In genomic region chr11:14577835-14578529, GRCh38 we compare ENCODE assay signal across 10 cellular contexts. TPM values are rescaled to one million over a fixed set of nuclear protein-coding genes. Genes with fewer than 3 reads are reported as not detected.
DNase-seq lines count a peak whose midpoint lies in the region; ATAC-seq, FAIRE-seq and TF ChIP-seq lines count a peak whose summit lies in the region.
"Had no signal": no experiment of that assay in that cellular context is flagged by ENCODE, and none has a peak within 500 bp of the region (broad histone marks: within the 10 kb centered on the region; RNA-seq: fewer than 3 reads in every experiment).

No MANE protein-coding gene starts in this region.

- H3K4me2 ChIP-seq in Loucy (ENCODE audit: low read depth, low read length, poor library complexity, severe bottlenecking) (peak overlapping the region; percentile 63), endothelial cell of umbilical vein (ENCODE audit: insufficient read depth, low read length) (peak overlapping the region; percentile 68), GM23248 (ENCODE audit: unreplicated experiment) (no peak overlapping the region)

- no peaks in the 10 kb centered on the region for H3K9me2 ChIP-seq in Loucy (replicated peaks; ENCODE audit: low read depth, low read length)
- H3K9me2 ChIP-seq in GM23248 (ENCODE audit: insufficient read depth) = no peaks in the 10 kb centered on the region

- H3F3A ChIP-seq in Loucy (ENCODE audit: low read depth) (0 out of 2 replicates have a peak, but pooled peaks cover 6% of the 10 kb centered on the region), GM23248 (ENCODE audit: insufficient read depth) (no peaks in the 10 kb centered on the region)

- peaks cover 55 to 82% (median 62%) of the 10 kb centered on the region in 3 donors for H3K4me1 Mint-ChIP-seq in CD8-positive, alpha-beta memory T cell

- no peaks in the 10 kb centered on the region for H3K27me3 Mint-ChIP-seq in CD8-positive, alpha-beta memory T cell

- dilution Hi-C loops in endothelial cell of umbilical vein (cut with MboI; ENCODE audit: extremely low pct_ligation_motif_present, low sequenced_read_pairs) = no loop called here

- ATAC-seq in GM21447 (IDR thresholded peaks at IDR 0.05; ENCODE audit: unreplicated experiment) = peak; percentile 20

- 11 to 15% methylated on average over 4 of the region's 4 CpGs for WGBS in GM23248 (ENCODE audit: low coverage in 1 of 2, low lambda C conversion rate in 2 of 2, missing lambda C conversion rate in 2 of 2), 2 experiments

- peak overlapping the region; percentile 52 for H3K27ac ChIP-seq in CD8-positive, alpha-beta memory T cell (ENCODE audit: low read depth, low read length)
- H3K27ac ChIP-seq in endothelial cell of umbilical vein (ENCODE audit: insufficient read depth, low read depth, low read length) (peak overlapping the region; percentile 53), GM23248 (no peak overlapping the region)

- no peaks in the 10 kb centered on the region for H3K9me1 ChIP-seq in endothelial cell of umbilical vein (replicated peaks; ENCODE audit: control insufficient read depth, extremely low read depth, insufficient read depth, low read length)

- intact Hi-C loops in endothelial cell of umbilical vein (cut with micrococcal nuclease) = loop anchor here (5.0 kb wide), 1 partner anchor 314 kb away; the partner anchor contains the start of gene CYP2R1

- peak in 2 of 5 donors; percentile 3 to 40 for DNase-seq in CD8-positive, alpha-beta memory T cell
- DNase-seq in endothelial cell of umbilical vein (ENCODE audit: low read depth, low spot score) (no peak), NCI-H1436 treated with DMSO at 0.1 percent for 48 hours (lab: John Stamatoyannopoulos, UW) (no peak), MV-4-11 (lab: John Stamatoyannopoulos, UW) (no peak), H4 (ENCODE audit: low spot score) (no peak), GM23248 (no peak)
- DNase-seq: right cardiac atrium had no signal

- peaks cover 15 to 42% (median 24%) of the 10 kb centered on the region in 3 donors for H3K36me3 Mint-ChIP-seq in CD8-positive, alpha-beta memory T cell

- H3K27ac Mint-ChIP-seq in CD8-positive, alpha-beta memory T cell = peak overlapping the region; percentile 79 to 99 (median 98)

- POLR2A ChIA-PET in CD8-positive, alpha-beta memory T cell (lab: Charles Lee) = interaction anchor here (0.6 to 2.3 kb wide), 8 partner anchors 9 to 187 kb away, joined by 3 to 53 read pairs (median 6); partner anchors contain the start of gene PDE3B
- POLR2A ChIA-PET in endothelial cell of umbilical vein (lab: Charles Lee) = no interaction called here

- H3K9me3 Mint-ChIP-seq in CD8-positive, alpha-beta memory T cell = peaks cover 9 to 30% (median 25%) of the 10 kb centered on the region in 5 donors

- H3K79me2 ChIP-seq in Loucy (ENCODE audit: insufficient read depth, low read length) (no peaks in the 10 kb centered on the region), endothelial cell of umbilical vein (ENCODE audit: control insufficient read depth, insufficient read depth, low read length) (no peaks in the 10 kb centered on the region), GM23248 (ENCODE audit: insufficient read depth) (no peaks in the 10 kb centered on the region)

- H3K9me3 ChIP-seq in CD8-positive, alpha-beta memory T cell (ENCODE audit: low read length) = no peaks in the 10 kb centered on the region
- no peaks in the 10 kb centered on the region; the same call in 1 of the 2 replicates for H3K9me3 ChIP-seq in Loucy (ENCODE audit: insufficient read depth, low read depth, low read length)
- H3K9me3 ChIP-seq in endothelial cell of umbilical vein (replicated peaks; ENCODE audit: control insufficient read depth, insufficient read depth, low read length) = no peaks in the 10 kb centered on the region
- no peaks in the 10 kb centered on the region for H3K9me3 ChIP-seq in GM23248 (ENCODE audit: low read depth)

- no peak overlapping the region for H2AFZ ChIP-seq in Loucy (ENCODE audit: low read length)
- peak overlapping the region; percentile 69 for H2AFZ ChIP-seq in endothelial cell of umbilical vein (ENCODE audit: low read depth, low read length)
- no peak overlapping the region for H2AFZ ChIP-seq in GM23248

- peak overlapping the region; percentile 13 for H3K4me3 ChIP-seq in CD8-positive, alpha-beta memory T cell (ENCODE audit: low read length)
- H3K4me3 ChIP-seq in Loucy (ENCODE audit: low read length, poor library complexity, severe bottlenecking) = peak overlapping the region; percentile 58
- peak overlapping the region in 1 of 3 experiments; percentile 11 for H3K4me3 ChIP-seq in endothelial cell of umbilical vein (replicated peaks in 1 of 3; ENCODE audit: insufficient read depth in 1 of 3, low read depth in 1 of 3, low read length in 3 of 3)
- H3K4me3 ChIP-seq in GM23248 = no peak overlapping the region

- BruUV-seq in endothelial cell of umbilical vein (replicated peaks; lab: Mats Ljungman, UMichigan) = no TSS peak

- CTCF ChIA-PET in CD8-positive, alpha-beta memory T cell (lab: Charles Lee) = interaction anchor here (0.7 to 2.6 kb wide), 18 partner anchors 9 to 428 kb away, joined by 3 to 26 read pairs (median 5); partner anchors contain the start of genes PDE3B and PSMA1
- CTCF ChIA-PET in endothelial cell of umbilical vein (lab: Charles Lee) = interaction anchor here (1.1 to 2.3 kb wide), 3 partner anchors 9 to 66 kb away, joined by 5 to 8 read pairs (median 5); partner anchors contain the start of gene PDE3B

- FAIRE-seq in endothelial cell of umbilical vein (lab: Jason Lieb, UNC) = peak; percentile 18
- FAIRE-seq: H54 had no signal

- TF ChIP-seq POLR2A in endothelial cell of umbilical vein (IDR thresholded peaks at IDR 0.05; ENCODE audit: low read depth, low read length) = no peak

- H3K27me3 ChIP-seq in CD8-positive, alpha-beta memory T cell (ENCODE audit: insufficient read depth, low read length, poor library complexity, severe bottlenecking) = no peaks in the 10 kb centered on the region
- H3K27me3 ChIP-seq in Loucy (ENCODE audit: insufficient read depth, low read length, poor library complexity, severe bottlenecking) (no peaks in the 10 kb centered on the region), endothelial cell of umbilical vein (ENCODE audit: control insufficient read depth in 2 of 2, insufficient read depth in 2 of 2, low read length in 2 of 2) (peaks cover 0 to 2% of the 10 kb centered on the region in 2 experiments), GM23248 (replicated peaks; ENCODE audit: insufficient read depth) (no peaks in the 10 kb centered on the region)

- no peaks in the 10 kb centered on the region for H3K36me3 ChIP-seq in CD8-positive, alpha-beta memory T cell (ENCODE audit: insufficient read depth, low read length)
- H3K36me3 ChIP-seq in Loucy (ENCODE audit: insufficient read depth, low read length) (no peaks in the 10 kb centered on the region), endothelial cell of umbilical vein (ENCODE audit: control insufficient read depth in 2 of 2, extremely low read depth in 1 of 2, insufficient read depth in 2 of 2, low read length in 2 of 2) (no peaks in the 10 kb centered on the region), GM23248 (ENCODE audit: low read depth) (no peaks in the 10 kb centered on the region)

- H4K20me1 ChIP-seq in Loucy (ENCODE audit: insufficient read depth, low read length, poor library complexity, severe bottlenecking) (no peaks in the 10 kb centered on the region), endothelial cell of umbilical vein (replicated peaks; ENCODE audit: control insufficient read depth, extremely low read depth, insufficient read depth, low read length) (no peaks in the 10 kb centered on the region), GM23248 (ENCODE audit: insufficient read depth) (no peaks in the 10 kb centered on the region)

- peak overlapping the region; percentile 41 for H3K9ac ChIP-seq in Loucy (ENCODE audit: low read depth, low read length, poor library complexity, severe bottlenecking)
- peak overlapping the region; percentile 24 for H3K9ac ChIP-seq in endothelial cell of umbilical vein (replicated peaks; ENCODE audit: extremely low read depth, insufficient read depth, low read length)
- H3K9ac ChIP-seq in GM23248 = no peak overlapping the region

- in situ Hi-C loops in GM23248 (cut with MboI) = no loop called here

- peak overlapping the region; percentile 6 to 80 (median 58) for H3K4me3 Mint-ChIP-seq in CD8-positive, alpha-beta memory T cell

- H3K4me1 ChIP-seq in CD8-positive, alpha-beta memory T cell (ENCODE audit: insufficient read depth, low read length) = peaks cover 44% of the 10 kb centered on the region
- peaks cover 23% of the 10 kb centered on the region for H3K4me1 ChIP-seq in Loucy (ENCODE audit: insufficient read depth, low read length, poor library complexity, severe bottlenecking)
- H3K4me1 ChIP-seq in endothelial cell of umbilical vein (ENCODE audit: control insufficient read depth, extremely low read depth, insufficient read depth, low read length) = peaks cover 12% of the 10 kb centered on the region
- no peaks in the 10 kb centered on the region for H3K4me1 ChIP-seq in GM23248 (ENCODE audit: insufficient read depth)

- TF ChIP-seq CTCF in Loucy (conservative IDR thresholded peaks at IDR 0.05; ENCODE audit: low read length) (no peak), endothelial cell of umbilical vein (IDR thresholded peaks at IDR 0.05; ENCODE audit: extremely low read depth in 1 of 2, insufficient read depth in 1 of 2, low read depth in 1 of 2, low read length in 2 of 2) (no peak)

TF ChIP-seq in endothelial cell of umbilical vein, 7 proteins besides CTCF, POLR2A, EP300 and RAD21 (continues in another document):
- no peak for TF ChIP-seq EZH2 (IDR thresholded peaks at IDR 0.05; ENCODE audit: borderline replicate concordance, low read depth, low read length, severe bottlenecking)
- no peak for TF ChIP-seq FOS (IDR thresholded peaks at IDR 0.05; ENCODE audit: borderline replicate concordance, insufficient read depth, low read length)
- TF ChIP-seq POLR2AphosphoS5 (IDR thresholded peaks at IDR 0.05; ENCODE audit: insufficient read depth, low read depth, low read length) = no peak

RNA-seq across cellular contexts. Expression of gene PSMA1, which starts 57.8 kb away (rescaled TPM):
- total RNA-seq in CD8-positive, alpha-beta memory T cell = 100 to 1,000 TPM; 337 to 344 TPM
- 159 TPM for polyA plus RNA-seq in CD8-positive, alpha-beta memory T cell
- 194 and 203 TPM in 2 replicates for total RNA-seq in endothelial cell of umbilical vein
- polyA plus RNA-seq in endothelial cell of umbilical vein (185 and 220 TPM in 2 replicates), GM23248 (2016; fragmentation: Nextera tagmentation; extraction: Ambion mirVana) (285 and 303 TPM in 2 replicates)
- polyA plus RNA-seq in endothelial cell of umbilical vein (2011; cell fraction: cytosol; rRNA removed) = 178 and 179 TPM in 2 replicates
- 417 and 556 TPM in 2 replicates for polyA plus RNA-seq in endothelial cell of umbilical vein (2011; cell fraction: nucleus; rRNA removed)
- polyA plus RNA-seq in endothelial cell of umbilical vein (2012) = 237 and 350 TPM in 2 replicates
- polyA minus RNA-seq in endothelial cell of umbilical vein = 135 and 144 TPM in 2 replicates
- polyA minus RNA-seq in endothelial cell of umbilical vein (2011; cell fraction: cytosol; rRNA and poly(A)+ RNA removed) = 90.4 TPM
- polyA minus RNA-seq in endothelial cell of umbilical vein (2011; cell fraction: nucleus; rRNA and poly(A)+ RNA removed) = 56.7 and 88.4 TPM in 2 replicates
- 566 and 642 TPM in 2 replicates for total RNA-seq in H4 (2014; rRNA removed; shearing (Covaris generic))
- total RNA-seq in GM23248 (2014; rRNA removed; shearing (Covaris generic)) = 159 and 175 TPM in 2 replicates
